ENCODE assay signal across 29 cellular contexts in the genomic region with DNA sequence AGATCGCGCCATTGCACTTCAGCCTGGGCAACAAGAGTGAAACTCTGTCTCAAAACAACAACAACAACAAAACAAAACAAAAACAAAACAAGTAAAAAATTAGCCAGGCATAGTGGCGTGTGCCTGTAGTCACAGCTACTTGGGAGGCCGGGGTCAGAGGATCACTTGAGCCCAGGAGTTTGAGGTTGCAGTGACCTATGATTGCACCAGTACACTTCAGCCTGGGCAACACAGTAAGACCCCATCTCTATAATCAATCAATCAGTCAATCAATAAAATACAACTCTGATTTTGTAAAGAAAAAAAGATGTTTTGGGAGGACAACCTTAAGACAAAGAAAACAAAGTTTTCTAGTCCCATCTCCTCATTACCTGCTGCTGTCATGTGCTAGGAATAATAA. TPM values are rescaled to one million over a fixed set of nuclear protein-coding genes. Genes with fewer than 3 reads are reported as not detected.
"Had no signal": no experiment of that assay in that cellular context is flagged by ENCODE, and none has a peak within 500 bp of the region (broad histone marks: within the 10 kb centered on the region; RNA-seq: fewer than 3 reads in every experiment).

No MANE protein-coding gene starts in this region.

- DNase-seq: stimulated activated CD4-positive, alpha-beta T cell treated with anti-CD3 and anti-CD28 coated beads, Interleukin-2, amount 100 ng/mL, for 48 hours; stimulated activated CD4-positive, alpha-beta T cell treated with anti-CD3 and anti-CD28 coated beads, Interleukin-4, amount 100 ng/mL, for 1 hour; stimulated activated CD4-positive, alpha-beta T cell treated with anti-CD3 and anti-CD28 coated beads, Interleukin-4, amount 100 ng/mL, for 24 hours; stimulated activated CD4-positive, alpha-beta T cell treated with anti-CD3 and anti-CD28 coated beads, Interleukin-4, amount 100 ng/mL, for 4 hours; stimulated activated CD8-positive, alpha-beta memory T cell treated with anti-CD3 and anti-CD28 coated beads, Interleukin-4, amount 100 ng/mL, for 48 hours; stimulated activated naive B cell treated with anti-CD40 and anti-IgM and Interleukin-4, amounts not matched to agents 10 μg/mL and 1 μg/mL and 100 μg/mL, for 72 hours; stimulated activated naive CD4-positive, alpha-beta T cell; stimulated activated naive CD4-positive, alpha-beta T cell treated with Interleukin-2 at 50 U/mL for 16 hours; stimulated activated naive CD8-positive, alpha-beta T cell treated with anti-CD3 and anti-CD28 coated beads, Interleukin-15, amount 100 ng/mL, for 72 hours; stimulated activated naive CD8-positive, alpha-beta T cell treated with anti-CD3 and anti-CD28 coated beads, Interleukin-15, Interleukin-2, amounts not matched to agents 100 U/mL and 50 U/mL, for 24 hours; stomach; substantia nigra; testis; thyroid gland; tibial artery; transverse colon; trophoblast cell; upper lobe of left lung; upper lobe of right lung had no signal

- H3K27ac Mint-ChIP-seq: stimulated activated effector memory CD8-positive, alpha-beta T cell treated with anti-CD3 and anti-CD28 coated beads, Interleukin-12 subunit alpha, Interleukin-12 subunit beta, amount 100 ng/mL, for 72 hours; stimulated activated memory B cell treated with anti-CD40 and anti-IgM and Interleukin-4, amounts not matched to agents 10 μg/mL and 1 μg/mL and 100 μg/mL, for 72 hours; stimulated activated naive B cell treated with anti-CD40 and anti-IgM and Interleukin-4, amounts not matched to agents 10 μg/mL and 1 μg/mL and 100 μg/mL, for 72 hours; stimulated activated naive CD8-positive, alpha-beta T cell treated with anti-CD3 and anti-CD28 coated beads, Interleukin-15, amount 100 ng/mL, for 72 hours; stimulated activated naive CD8-positive, alpha-beta T cell treated with anti-CD3 and anti-CD28 coated beads, Interleukin-15, Interleukin-2, amounts not matched to agents 100 ng/mL and 50 ng/mL, for 24 hours; type B pancreatic cell had no signal

- H3K9me3 Mint-ChIP-seq: stimulated activated effector memory CD8-positive, alpha-beta T cell treated with anti-CD3 and anti-CD28 coated beads, Interleukin-12 subunit alpha, Interleukin-12 subunit beta, amount 100 ng/mL, for 72 hours; stimulated activated memory B cell treated with anti-CD40 and anti-IgM and Interleukin-4, amounts not matched to agents 10 μg/mL and 1 μg/mL and 100 μg/mL, for 72 hours; stimulated activated naive B cell treated with anti-CD40 and anti-IgM and Interleukin-4, amounts not matched to agents 10 μg/mL and 1 μg/mL and 100 μg/mL, for 72 hours; stimulated activated naive CD8-positive, alpha-beta T cell treated with anti-CD3 and anti-CD28 coated beads, Interleukin-15, amount 100 ng/mL, for 72 hours; stimulated activated naive CD8-positive, alpha-beta T cell treated with anti-CD3 and anti-CD28 coated beads, Interleukin-15, Interleukin-2, amounts not matched to agents 100 ng/mL and 50 ng/mL, for 24 hours; type B pancreatic cell had no signal

- H3K4me1 ChIP-seq: testis, thyroid gland, tibial artery, transverse colon, upper lobe of right lung, vagina had no signal

- H3K9me3 ChIP-seq: stomach, suprapubic skin, testis, thoracic aorta, thyroid gland, tibial artery, tibial nerve, transverse colon, upper lobe of left lung, upper lobe of right lung, uterus, vagina had no signal

- H3K27me3 ChIP-seq: stomach, suprapubic skin, testis, thyroid gland, tibial nerve, upper lobe of left lung, upper lobe of right lung, uterus, vagina had no signal

- H3K36me3 Mint-ChIP-seq: stimulated activated effector memory CD8-positive, alpha-beta T cell treated with anti-CD3 and anti-CD28 coated beads, Interleukin-12 subunit alpha, Interleukin-12 subunit beta, amount 100 ng/mL, for 72 hours; stimulated activated memory B cell treated with anti-CD40 and anti-IgM and Interleukin-4, amounts not matched to agents 10 μg/mL and 1 μg/mL and 100 μg/mL, for 72 hours; stimulated activated naive B cell treated with anti-CD40 and anti-IgM and Interleukin-4, amounts not matched to agents 10 μg/mL and 1 μg/mL and 100 μg/mL, for 72 hours; type B pancreatic cell had no signal

- H3K4me3 ChIP-seq: stomach, suprapubic skin, testis, thoracic aorta, thyroid gland, tibial artery, tibial nerve, transverse colon, upper lobe of left lung, upper lobe of right lung, uterus, vagina had no signal

- H3K27ac ChIP-seq: suprapubic skin, testis, thoracic aorta, thyroid gland, tibial artery, tibial nerve, transverse colon, upper lobe of left lung, upper lobe of right lung, vagina had no signal

- ATAC-seq: stimulated activated effector memory CD8-positive, alpha-beta T cell treated with anti-CD3 and anti-CD28 coated beads, Interleukin-12 subunit alpha, Interleukin-12 subunit beta, amount 100 ng/mL, for 72 hours; stimulated activated memory B cell treated with anti-CD40 and anti-IgM and Interleukin-4, amounts not matched to agents 10 μg/mL and 1 μg/mL and 100 μg/mL, for 72 hours; stimulated activated naive B cell treated with anti-CD40 and anti-IgM and Interleukin-4, amounts not matched to agents 10 μg/mL and 1 μg/mL and 100 μg/mL, for 72 hours; stimulated activated naive CD8-positive, alpha-beta T cell treated with anti-CD3 and anti-CD28 coated beads, Interleukin-15, amount 100 ng/mL, for 72 hours; stimulated activated naive CD8-positive, alpha-beta T cell treated with anti-CD3 and anti-CD28 coated beads, Interleukin-15, Interleukin-2, amounts not matched to agents 100 U/mL and 50 U/mL, for 24 hours; upper lobe of right lung had no signal

- H3K4me3 Mint-ChIP-seq: stimulated activated effector memory CD8-positive, alpha-beta T cell treated with anti-CD3 and anti-CD28 coated beads, Interleukin-12 subunit alpha, Interleukin-12 subunit beta, amount 100 ng/mL, for 72 hours; stimulated activated memory B cell treated with anti-CD40 and anti-IgM and Interleukin-4, amounts not matched to agents 10 μg/mL and 1 μg/mL and 100 μg/mL, for 72 hours; stimulated activated naive B cell treated with anti-CD40 and anti-IgM and Interleukin-4, amounts not matched to agents 10 μg/mL and 1 μg/mL and 100 μg/mL, for 72 hours; stimulated activated naive CD8-positive, alpha-beta T cell treated with anti-CD3 and anti-CD28 coated beads, Interleukin-15, amount 100 ng/mL, for 72 hours; stimulated activated naive CD8-positive, alpha-beta T cell treated with anti-CD3 and anti-CD28 coated beads, Interleukin-15, Interleukin-2, amounts not matched to agents 100 ng/mL and 50 ng/mL, for 24 hours; type B pancreatic cell had no signal

- H3K36me3 ChIP-seq: stomach, suprapubic skin, thoracic aorta, thyroid gland, tibial artery, tibial nerve, transverse colon, upper lobe of left lung, upper lobe of right lung, uterus, vagina had no signal

- H3K4me1 Mint-ChIP-seq: stimulated activated effector memory CD8-positive, alpha-beta T cell treated with anti-CD3 and anti-CD28 coated beads, Interleukin-12 subunit alpha, Interleukin-12 subunit beta, amount 100 ng/mL, for 72 hours; stimulated activated memory B cell treated with anti-CD40 and anti-IgM and Interleukin-4, amounts not matched to agents 10 μg/mL and 1 μg/mL and 100 μg/mL, for 72 hours; stimulated activated naive B cell treated with anti-CD40 and anti-IgM and Interleukin-4, amounts not matched to agents 10 μg/mL and 1 μg/mL and 100 μg/mL, for 72 hours; stimulated activated naive CD8-positive, alpha-beta T cell treated with anti-CD3 and anti-CD28 coated beads, Interleukin-15, amount 100 ng/mL, for 72 hours had no signal

RNA-seq across cellular contexts. Expression of a gene that starts 51.9 kb away (rescaled TPM):
- total RNA-seq: subcutaneous adipose tissue, suprapubic skin, thoracic aorta, upper lobe of right lung had no signal
